ENCODE assay signal across 10 cellular contexts in the genomic region with DNA sequence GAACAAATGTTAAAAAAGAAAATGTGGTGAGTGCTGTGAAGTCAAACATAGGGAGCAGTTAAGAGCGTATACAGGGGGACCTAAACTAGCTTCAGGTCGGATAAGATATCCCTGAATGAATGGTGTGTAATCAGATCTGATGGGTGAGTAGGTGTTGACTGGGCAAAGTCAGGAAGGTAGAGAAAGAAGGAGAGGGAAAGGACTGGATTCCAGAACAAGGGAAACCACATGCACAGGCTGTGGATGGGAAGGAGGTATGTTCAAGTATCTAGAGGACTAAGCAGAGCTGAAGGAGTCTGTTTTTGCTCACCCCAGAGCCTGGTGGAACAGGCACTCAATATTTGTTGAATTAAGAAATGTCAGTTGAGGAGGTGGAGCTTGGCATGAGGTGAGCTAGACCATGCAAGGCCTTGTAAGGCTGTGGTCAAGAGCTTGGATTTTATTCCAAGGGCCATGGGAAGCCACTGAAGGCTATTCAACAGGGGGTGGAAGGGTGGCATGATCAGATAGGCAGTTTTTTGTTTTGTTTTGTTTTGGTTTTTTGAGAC. TPM values are rescaled to one million over a fixed set of nuclear protein-coding genes. Genes with fewer than 3 reads are reported as not detected.
DNase-seq lines count a peak whose midpoint lies in the region; ATAC-seq and TF ChIP-seq lines count a peak whose summit lies in the region.
"Had no signal": no experiment of that assay in that cellular context is flagged by ENCODE, and none has a peak within 500 bp of the region (broad histone marks: within the 10 kb centered on the region; RNA-seq: fewer than 3 reads in every experiment).

No MANE protein-coding gene starts in this region.

- H3K27me3 Mint-ChIP-seq in endodermal cell (ENCODE audit: insufficient read depth) (no peaks in the 10 kb centered on the region), osteocyte (ENCODE audit: unreplicated experiment) (no peaks in the 10 kb centered on the region)

- no peak for TF ChIP-seq CTCF in PC-9 (conservative IDR thresholded peaks at IDR 0.05)
- TF ChIP-seq CTCF in endodermal cell (conservative IDR thresholded peaks at IDR 0.05): no peak
- no peak for TF ChIP-seq CTCF in osteocyte (IDR thresholded peaks at IDR 0.05)

- H3K4me3 ChIP-seq in PC-9: no peak overlapping the region
- no peak overlapping the region for H3K4me3 ChIP-seq in endodermal cell (ENCODE audit: low read length)

- POLR2A ChIA-PET in PC-9 (lab: Charles Lee; ENCODE audit: unreplicated experiment): interaction anchor here (0.5 to 0.6 kb wide), 3 partner anchors 29 to 1858 kb away, joined by 3 to 5 read pairs (median 4); no protein-coding TSS in a partner anchor

- WGBS in endodermal cell (ENCODE audit: insufficient coverage in 1 of 2, insufficient read length in 1 of 2), 2 experiments: 89 to 97% methylated on average over 2 of the region's 2 CpGs

- H3K36me3 ChIP-seq in PC-9 (ENCODE audit: low read depth) (no peaks in the 10 kb centered on the region), endodermal cell (ENCODE audit: control insufficient read depth, insufficient read depth, low read length) (peaks cover 29% of the 10 kb centered on the region)

- no peaks in the 10 kb centered on the region; the same call in 1 of the 2 replicates for H4K20me1 ChIP-seq in PC-9 (ENCODE audit: insufficient read depth)

- H3K27ac Mint-ChIP-seq in endodermal cell (no peak overlapping the region), osteocyte (ENCODE audit: unreplicated experiment) (peak overlapping the region; percentile 59)

- H3K27me3 ChIP-seq in PC-9 (ENCODE audit: insufficient read depth, low read depth) (no peaks in the 10 kb centered on the region), endodermal cell (ENCODE audit: control insufficient read depth, insufficient read depth, low read length, poor library complexity, severe bottlenecking) (no peaks in the 10 kb centered on the region)

- H3K9ac ChIP-seq in endodermal cell (ENCODE audit: extremely low read depth, low read length, poor library complexity, severe bottlenecking): no peak overlapping the region

- intact Hi-C loops in PC-9 (cut with micrococcal nuclease; ENCODE audit: unreplicated experiment) (loop anchor here (10.0 kb wide), 1 partner anchor 329 kb away; no protein-coding TSS in a partner anchor), posterior cingulate gyrus (cut with DNase I) (no loop called here)

- ATAC-seq in HG03442 (IDR thresholded peaks at IDR 0.05; ENCODE audit: unreplicated experiment): no peak

- H3K9me3 Mint-ChIP-seq in endodermal cell (no peaks in the 10 kb centered on the region), osteocyte (ENCODE audit: unreplicated experiment) (no peaks in the 10 kb centered on the region)

- H3K4me1 Mint-ChIP-seq in endodermal cell: peaks cover 13% of the 10 kb centered on the region
- H3K4me1 Mint-ChIP-seq in osteocyte (ENCODE audit: unreplicated experiment): peaks cover 16% of the 10 kb centered on the region

- no peaks in the 10 kb centered on the region for H3K79me2 ChIP-seq in PC-9 (ENCODE audit: low read depth)

- H3K4me1 ChIP-seq in PC-9 (replicated peaks; ENCODE audit: insufficient read depth) (peaks cover 9% of the 10 kb centered on the region; the same call in 1 of the 2 replicates), endodermal cell (ENCODE audit: control insufficient read depth, insufficient read depth, low read length) (no peaks in the 10 kb centered on the region)

- CTCF ChIA-PET in PC-9 (lab: Charles Lee): no interaction called here

- H3K4me3 Mint-ChIP-seq in endodermal cell (no peak overlapping the region), osteocyte (ENCODE audit: unreplicated experiment) (no peak overlapping the region)

- H3F3A ChIP-seq in PC-9 (ENCODE audit: insufficient read depth, low read depth): peaks cover 21% of the 10 kb centered on the region

- H3K9me3 ChIP-seq in PC-9 (ENCODE audit: insufficient read depth, low read depth) (no peaks in the 10 kb centered on the region), endodermal cell (ENCODE audit: control insufficient read depth, low read length) (no peaks in the 10 kb centered on the region)

- no peaks in the 10 kb centered on the region for H3K9me2 ChIP-seq in PC-9 (ENCODE audit: insufficient read depth)

- DNase-seq in NCI-H2029 treated with DMSO at 0.1 percent for 48 hours (lab: John Stamatoyannopoulos, UW) (peak; percentile 68), NCI-H2029 (lab: John Stamatoyannopoulos, UW) (no peak), PC-9 (no peak), endodermal cell (no peak), osteocyte (ENCODE audit: extremely low spot score, unreplicated experiment) (no peak), anterior cingulate cortex (lab: John Stamatoyannopoulos, UW) (no peak), posterior cingulate gyrus (no peak)
- DNase-seq: activated CD4-positive, alpha-beta T cell treated with anti-CD3 and anti-CD28 coated beads, Interleukin-2, amount 50 U/mL, for 1 hour had no signal

- H2AFZ ChIP-seq in PC-9: no peak overlapping the region

- no peak overlapping the region for H3K4me2 ChIP-seq in PC-9

- H3K27ac ChIP-seq in PC-9 (no peak overlapping the region), endodermal cell (ENCODE audit: low read depth, low read length) (peak overlapping the region; percentile 16)

- peaks cover 34% of the 10 kb centered on the region for H3K36me3 Mint-ChIP-seq in endodermal cell (ENCODE audit: low read depth)
- peaks cover 18% of the 10 kb centered on the region for H3K36me3 Mint-ChIP-seq in osteocyte (ENCODE audit: unreplicated experiment)

- TSS peak; percentile 8 for BruUV-seq in PC-9 (replicated peaks; lab: Mats Ljungman, UMichigan)

RNA-seq across cellular contexts. Expression of a gene that starts 27.4 kb away (rescaled TPM):
- total RNA-seq in PC-9 (2021) (150 and 173 TPM in 2 replicates), endodermal cell (100 to 1,000 TPM; 119 to 120 TPM), osteocyte (157 and 163 TPM in 2 replicates)
- 121 TPM for polyA plus RNA-seq in endodermal cell (2013, experiment 1 of 2)
- polyA plus RNA-seq in endodermal cell (2013, experiment 2 of 2): 114 TPM

RNA-seq across cellular contexts. Expression of a gene that starts 34.1 kb away (rescaled TPM):
- total RNA-seq in PC-9 (2021) (112 and 116 TPM in 2 replicates), endodermal cell (10 to 100 TPM; 61.5 to 79.9 TPM), osteocyte (68.9 and 72.4 TPM in 2 replicates)
- 69.1 TPM for polyA plus RNA-seq in endodermal cell (2013, experiment 1 of 2)
- polyA plus RNA-seq in endodermal cell (2013, experiment 2 of 2): 71.4 TPM

RNA-seq across cellular contexts. Expression of a gene that starts 40.9 kb away (rescaled TPM):
- total RNA-seq in PC-9 (2021) (83.2 and 143 TPM in 2 replicates), endodermal cell (100 to 1,000 TPM; 145 to 165 TPM), osteocyte (117 and 118 TPM in 2 replicates)
- 110 TPM for polyA plus RNA-seq in endodermal cell (2013, experiment 1 of 2)
- 105 TPM for polyA plus RNA-seq in endodermal cell (2013, experiment 2 of 2)

RNA-seq across cellular contexts. Expression of a gene that starts 58.4 kb away (rescaled TPM):
- total RNA-seq in PC-9 (2021) (0.20 and 0.28 TPM in 2 replicates), endodermal cell (under 1 TPM; 0.18 to 0.40 TPM), osteocyte (8.2 and 10.1 TPM in 2 replicates)
- polyA plus RNA-seq in endodermal cell (2013, experiment 1 of 2): 1.7 TPM
- 1.7 TPM for polyA plus RNA-seq in endodermal cell (2013, experiment 2 of 2)
- total RNA-seq: OCI-LY7 had no signal
